1 cellular context compared by ENCODE assay signal in the genomic region with DNA sequence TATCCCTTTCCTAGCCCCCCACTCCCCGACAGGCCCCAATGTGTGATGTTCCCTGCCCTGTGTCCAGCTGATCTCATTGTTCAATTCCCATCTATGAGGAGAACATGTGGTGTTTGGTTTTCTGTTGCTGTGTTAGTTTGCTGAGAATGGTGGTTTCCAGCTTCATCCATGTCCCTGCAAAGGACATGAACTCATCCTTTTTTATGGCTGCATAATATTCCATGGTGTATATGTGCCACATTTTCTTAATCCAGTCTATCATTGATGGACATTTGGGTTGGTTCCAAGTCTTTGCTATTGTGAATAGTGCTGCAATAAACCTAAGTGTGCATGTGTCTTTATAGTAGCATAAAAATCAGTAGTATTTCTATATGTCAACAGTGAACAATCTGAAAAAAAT. TPM values are rescaled to one million over a fixed set of nuclear protein-coding genes. Genes with fewer than 3 reads are reported as not detected.
"Had no signal": no experiment of that assay in that cellular context is flagged by ENCODE, and none has a peak within 500 bp of the region (broad histone marks: within the 10 kb centered on the region; RNA-seq: fewer than 3 reads in every experiment).

No MANE protein-coding gene starts in this region.

RNA-seq across cellular contexts. Expression of gene ONECUT2, which starts 40.4 kb away (rescaled TPM):
- total RNA-seq: G401 had no signal

RNA-seq across cellular contexts. Expression of gene ST8SIA3, which starts 42.4 kb away (rescaled TPM):
- total RNA-seq: G401 had no signal
